ENCODE assay signal across 25 cellular contexts in the genomic region with DNA sequence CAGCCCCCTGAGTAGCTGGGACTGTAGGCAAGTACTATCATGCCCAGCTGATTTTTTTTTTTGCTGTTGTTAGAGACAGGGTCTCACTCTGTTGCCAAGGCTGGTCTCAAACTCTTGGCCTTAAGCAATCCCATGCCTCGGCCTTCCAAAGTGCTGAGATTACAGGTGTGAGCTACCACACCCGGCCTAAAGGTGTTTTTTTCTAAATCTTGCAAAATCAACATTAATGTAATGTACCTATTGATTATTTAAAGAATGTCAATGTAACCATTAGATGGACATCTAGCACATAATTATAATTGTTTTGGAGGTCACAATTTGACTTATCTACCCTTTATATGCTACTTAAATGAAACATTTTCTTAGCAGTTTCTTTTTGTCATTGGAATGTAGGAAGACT.
"Had no signal": no experiment of that assay in that cellular context is flagged by ENCODE, and none has a peak within 500 bp of the region (broad histone marks: within the 10 kb centered on the region; RNA-seq: fewer than 3 reads in every experiment).

No MANE protein-coding gene starts in this region.

- H3K9me3 ChIP-seq: colonic mucosa, gastrocnemius medialis had no signal

- H3K4me1 ChIP-seq: colonic mucosa, esophagus squamous epithelium, foreskin keratinocyte, gastrocnemius medialis, gastroesophageal sphincter, heart left ventricle, heart right ventricle had no signal

- H3K36me3 ChIP-seq: colonic mucosa, esophagus squamous epithelium, gastrocnemius medialis, gastroesophageal sphincter, heart left ventricle, heart right ventricle had no signal

- H3K4me3 ChIP-seq: colonic mucosa, coronary artery, dorsolateral prefrontal cortex, esophagus squamous epithelium, gastrocnemius medialis, gastroesophageal sphincter, heart left ventricle, heart right ventricle had no signal

- FAIRE-seq: colon, endometrium, endothelial cell of umbilical vein had no signal

- H3K27me3 ChIP-seq: colonic mucosa, gastrocnemius medialis had no signal

- H3K27ac ChIP-seq: colonic mucosa, coronary artery, dorsolateral prefrontal cortex, epithelial cell of prostate, esophagus squamous epithelium, foreskin keratinocyte, gastrocnemius medialis, gastroesophageal sphincter, heart left ventricle, heart right ventricle had no signal

- DNase-seq: colonic mucosa; cortex of kidney; dermis blood vessel endothelial cell; dorsolateral prefrontal cortex; effector CD4-positive, alpha-beta T cell; effector CD8-positive, alpha-beta T cell; effector memory CD4-positive, alpha-beta T cell; effector memory CD8-positive, alpha-beta T cell; endodermal cell; erythroblast; esophagus squamous epithelium; foreskin fibroblast; foreskin keratinocyte; foreskin melanocyte; gastrocnemius medialis; glutamatergic neuron; head of caudate nucleus; heart left ventricle; heart right ventricle had no signal
